ENCODE assay signal across 12 cellular contexts in the genomic region with DNA sequence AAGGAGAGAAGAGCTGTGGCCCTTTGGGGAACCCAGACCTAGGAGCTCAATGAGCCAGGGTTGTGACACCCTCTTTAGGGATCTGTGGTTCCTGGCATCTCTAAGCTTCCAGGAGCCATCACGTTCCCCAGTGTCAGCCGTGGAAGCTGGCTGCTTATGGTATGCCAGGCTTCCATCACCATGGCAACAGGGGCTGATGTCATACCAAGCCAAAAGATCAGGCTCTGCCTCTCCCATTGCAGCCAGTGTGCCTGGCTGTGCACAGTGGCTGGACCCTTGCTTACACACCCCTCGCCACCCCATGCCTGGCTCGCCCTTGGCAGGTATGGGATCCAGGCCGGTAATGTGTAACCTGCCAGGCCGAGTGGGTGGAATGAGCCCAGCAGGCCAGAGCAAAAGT.
A peak's percentile ranks its signal among the peaks of the same experiment; 100 is the strongest.
DNase-seq lines count a peak whose midpoint lies in the region; ATAC-seq and TF ChIP-seq lines count a peak whose summit lies in the region.
"Had no signal": no experiment of that assay in that cellular context is flagged by ENCODE, and none has a peak within 500 bp of the region (broad histone marks: within the 10 kb centered on the region; RNA-seq: fewer than 3 reads in every experiment).

No MANE protein-coding gene starts in this region.

- no peak overlapping the region for H4K91ac ChIP-seq in H9 (ENCODE audit: insufficient read length, low read depth, low read length)

- no peak overlapping the region for H3K9ac ChIP-seq in H9 (ENCODE audit: extremely low read depth, insufficient read length, low read length)

- H2AK5ac ChIP-seq in H9 (ENCODE audit: insufficient read length, low read length): no peak overlapping the region

- H3K9me3 Mint-ChIP-seq in H9: no peaks in the 10 kb centered on the region
- no peaks in the 10 kb centered on the region for H3K9me3 Mint-ChIP-seq in activated CD4-positive, alpha-beta T cell treated with anti-CD3 and anti-CD28 coated beads, Interleukin-2, amount 10 ng/mL, durations not matched to agents 24 days and 14 days
- no peaks in the 10 kb centered on the region for H3K9me3 Mint-ChIP-seq in activated CD4-positive, alpha-beta T cell treated with anti-CD3 and anti-CD28 coated beads for 36 hours (ENCODE audit: low read depth)
- H3K9me3 Mint-ChIP-seq: activated naive CD8-positive, alpha-beta T cell treated with anti-CD3 and anti-CD28 coated beads, Interleukin-2, amount 10 ng/mL, durations not matched to agents 7 days and 5 days; CD8-positive, alpha-beta memory T cell; T-cell had no signal

- H3K4ac ChIP-seq in H9 (ENCODE audit: low read depth, low read length): no peak overlapping the region

- no peak overlapping the region for H2BK5ac ChIP-seq in H9 (ENCODE audit: insufficient read length, low read length)

- H3K23me2 ChIP-seq in H9 (ENCODE audit: insufficient read length, low read depth, low read length, poor library complexity, severe bottlenecking): no peaks in the 10 kb centered on the region

- no peak overlapping the region for H3K4me2 ChIP-seq in H9 (ENCODE audit: insufficient read depth, insufficient read length, low read length)

- no peaks in the 10 kb centered on the region for H3K9me3 ChIP-seq in H9 (ENCODE audit: control insufficient read depth, low read depth, low read length)

- no peaks in the 10 kb centered on the region for H3K27me3 Mint-ChIP-seq in H9 (ENCODE audit: low read depth)
- no peaks in the 10 kb centered on the region for H3K27me3 Mint-ChIP-seq in activated CD4-positive, alpha-beta T cell treated with anti-CD3 and anti-CD28 coated beads, Interleukin-2, amount 10 ng/mL, durations not matched to agents 24 days and 14 days
- no peaks in the 10 kb centered on the region for H3K27me3 Mint-ChIP-seq in activated CD4-positive, alpha-beta T cell treated with anti-CD3 and anti-CD28 coated beads for 36 hours
- H3K27me3 Mint-ChIP-seq: activated naive CD8-positive, alpha-beta T cell treated with anti-CD3 and anti-CD28 coated beads, Interleukin-2, amount 10 ng/mL, durations not matched to agents 7 days and 5 days; CD8-positive, alpha-beta memory T cell; T-cell had no signal

- H3K56ac ChIP-seq in H9 (ENCODE audit: insufficient read length, low read depth, low read length): no peak overlapping the region

- no peak overlapping the region for H3K23ac ChIP-seq in H9 (ENCODE audit: insufficient read length, low read depth, low read length)

- TF ChIP-seq CTCF in H9 (conservative IDR thresholded peaks at IDR 0.05) (no peak), choroid plexus epithelial cell (conservative IDR thresholded peaks at IDR 0.05; ENCODE audit: low read depth, low read length) (no peak)

- H3K4me1 ChIP-seq in H9 (ENCODE audit: insufficient read depth, low read length): peaks cover 3% of the 10 kb centered on the region; the same call in 1 of the 2 replicates

- H3K18ac ChIP-seq in H9 (ENCODE audit: insufficient read length, low read depth, low read length): no peak overlapping the region

- peaks cover 6 to 7% of the 10 kb centered on the region in 2 experiments for H3K4me1 Mint-ChIP-seq in H9
- H3K4me1 Mint-ChIP-seq in activated CD4-positive, alpha-beta T cell treated with anti-CD3 and anti-CD28 coated beads, Interleukin-2, amount 10 ng/mL, durations not matched to agents 24 days and 14 days: no peaks in the 10 kb centered on the region
- H3K4me1 Mint-ChIP-seq in activated CD4-positive, alpha-beta T cell treated with anti-CD3 and anti-CD28 coated beads for 36 hours: no peaks in the 10 kb centered on the region
- H3K4me1 Mint-ChIP-seq: activated naive CD8-positive, alpha-beta T cell treated with anti-CD3 and anti-CD28 coated beads, Interleukin-2, amount 10 ng/mL, durations not matched to agents 7 days and 5 days; CD8-positive, alpha-beta memory T cell; T-cell had no signal

- no peak overlapping the region for H2BK15ac ChIP-seq in H9 (ENCODE audit: low read depth, low read length)

- H3K27ac ChIP-seq in H9 (ENCODE audit: insufficient read length, low read depth, low read length): no peak overlapping the region

- DNase-seq in Ammon's horn (ENCODE audit: low spot score): peak; percentile 59
- peak; percentile 66 for DNase-seq in H9
- peak; percentile 34 for DNase-seq in choroid plexus epithelial cell (ENCODE audit: low read depth)
- peak; percentile 70 for DNase-seq in left kidney (ENCODE audit: low read depth, low spot score)
- no peak for DNase-seq in stimulated activated CD4-positive, alpha-beta T cell treated with anti-CD3 and anti-CD28 coated beads, Interleukin-2, amount 100 ng/mL, for 24 hours
- no peak for DNase-seq in activated CD4-positive, alpha-beta T cell treated with anti-CD3 and anti-CD28 coated beads, Interleukin-2, amount 10 ng/mL, durations not matched to agents 24 days and 14 days
- DNase-seq in activated CD4-positive, alpha-beta T cell treated with anti-CD3 and anti-CD28 coated beads for 36 hours: no peak
- DNase-seq: activated naive CD8-positive, alpha-beta T cell treated with anti-CD3 and anti-CD28 coated beads, Interleukin-2, amount 10 ng/mL, durations not matched to agents 7 days and 5 days; CD8-positive, alpha-beta memory T cell; stimulated activated CD8-positive, alpha-beta memory T cell treated with anti-CD3 and anti-CD28 coated beads, Interleukin-4, amount 100 ng/mL, for 48 hours; T-cell had no signal

- no peak for ATAC-seq in HG03354 (IDR thresholded peaks at IDR 0.05; ENCODE audit: poor library complexity, severe bottlenecking, unreplicated experiment)
- ATAC-seq in activated CD4-positive, alpha-beta T cell treated with anti-CD3 and anti-CD28 coated beads for 36 hours: no peak
- ATAC-seq: T-cell had no signal

- H4K8ac ChIP-seq in H9 (replicated peaks; ENCODE audit: insufficient read length, low read depth, low read length): no peak overlapping the region

- CTCF ChIA-PET in activated CD4-positive, alpha-beta T cell treated with anti-CD3 and anti-CD28 coated beads for 36 hours (lab: Charles Lee): interaction anchor here (1.2 to 1.5 kb wide), 3 partner anchors 21 to 32 kb away, joined by 3 to 4 read pairs (median 3); no protein-coding TSS in a partner anchor

- POLR2A ChIA-PET in activated CD4-positive, alpha-beta T cell treated with anti-CD3 and anti-CD28 coated beads for 36 hours (lab: Charles Lee): no interaction called here

- H3K36me3 Mint-ChIP-seq in H9 (ENCODE audit: insufficient read depth in 1 of 3, low read depth in 3 of 3): no peaks in the 10 kb centered on the region
- H3K36me3 Mint-ChIP-seq in activated CD4-positive, alpha-beta T cell treated with anti-CD3 and anti-CD28 coated beads, Interleukin-2, amount 10 ng/mL, durations not matched to agents 24 days and 14 days (ENCODE audit: low read depth): peaks cover 1% of the 10 kb centered on the region
- no peaks in the 10 kb centered on the region for H3K36me3 Mint-ChIP-seq in activated CD4-positive, alpha-beta T cell treated with anti-CD3 and anti-CD28 coated beads for 36 hours (ENCODE audit: low read depth)
- H3K36me3 Mint-ChIP-seq: activated naive CD8-positive, alpha-beta T cell treated with anti-CD3 and anti-CD28 coated beads, Interleukin-2, amount 10 ng/mL, durations not matched to agents 7 days and 5 days had no signal

- no CpG with 5 or more reads among the region's 6 CpGs for WGBS in H9 (ENCODE audit: extremely low coverage, insufficient read length, low lambda C conversion rate)

- intact Hi-C loops in activated CD4-positive, alpha-beta T cell treated with anti-CD3 and anti-CD28 coated beads, Interleukin-2, amount 10 ng/mL, durations not matched to agents 24 days and 14 days (cut with micrococcal nuclease): no loop called here
- intact Hi-C loops in activated CD4-positive, alpha-beta T cell treated with anti-CD3 and anti-CD28 coated beads for 36 hours (cut with DNase I, micrococcal nuclease): no loop called here

- H4K5ac ChIP-seq in H9 (ENCODE audit: insufficient read length, low read depth, low read length): no peak overlapping the region

- H3K79me1 ChIP-seq in H9 (ENCODE audit: insufficient read depth, low read depth, low read length, poor library complexity, severe bottlenecking): no peaks in the 10 kb centered on the region

- H3K4me3 ChIP-seq in choroid plexus epithelial cell (ENCODE audit: low read depth, low read length): no peak overlapping the region

- H2BK12ac ChIP-seq in H9 (ENCODE audit: insufficient read length, low read depth, low read length): no peak overlapping the region

- no peak overlapping the region for H3K27ac Mint-ChIP-seq in H9
- no peak overlapping the region for H3K27ac Mint-ChIP-seq in activated CD4-positive, alpha-beta T cell treated with anti-CD3 and anti-CD28 coated beads, Interleukin-2, amount 10 ng/mL, durations not matched to agents 24 days and 14 days
- H3K27ac Mint-ChIP-seq in activated CD4-positive, alpha-beta T cell treated with anti-CD3 and anti-CD28 coated beads for 36 hours: no peak overlapping the region
- H3K27ac Mint-ChIP-seq: activated naive CD8-positive, alpha-beta T cell treated with anti-CD3 and anti-CD28 coated beads, Interleukin-2, amount 10 ng/mL, durations not matched to agents 7 days and 5 days; T-cell had no signal

- H3K14ac ChIP-seq in H9 (ENCODE audit: insufficient read depth, low read length): peak overlapping the region; percentile 55; the same call in 1 of the 2 replicates

- H4K20me1 ChIP-seq in H9 (ENCODE audit: control insufficient read depth, insufficient read depth, insufficient read length): no peaks in the 10 kb centered on the region

- no peak overlapping the region for H2BK20ac ChIP-seq in H9 (ENCODE audit: low read depth, low read length, poor library complexity, severe bottlenecking)

- H2AFZ ChIP-seq in H9 (ENCODE audit: low read length): no peak overlapping the region

- H3T11ph ChIP-seq in H9 (ENCODE audit: low read length): no peak overlapping the region

- no peaks in the 10 kb centered on the region for H3K27me3 ChIP-seq in H9 (ENCODE audit: insufficient read depth, low read length)

- H3K79me2 ChIP-seq in H9 (ENCODE audit: insufficient read depth, low read length): no peaks in the 10 kb centered on the region

- no peak overlapping the region for H3K4me3 Mint-ChIP-seq in H9
- no peak overlapping the region for H3K4me3 Mint-ChIP-seq in activated CD4-positive, alpha-beta T cell treated with anti-CD3 and anti-CD28 coated beads, Interleukin-2, amount 10 ng/mL, durations not matched to agents 24 days and 14 days
- H3K4me3 Mint-ChIP-seq in activated CD4-positive, alpha-beta T cell treated with anti-CD3 and anti-CD28 coated beads for 36 hours: no peak overlapping the region
- H3K4me3 Mint-ChIP-seq: activated naive CD8-positive, alpha-beta T cell treated with anti-CD3 and anti-CD28 coated beads, Interleukin-2, amount 10 ng/mL, durations not matched to agents 7 days and 5 days; CD8-positive, alpha-beta memory T cell; T-cell had no signal

- no peak overlapping the region for H2BK120ac ChIP-seq in H9 (ENCODE audit: low read depth, low read length, poor library complexity, severe bottlenecking)

Comparison
In these comparisons a context has a peak if more than half of its experiments do, and no peak if none do; other contexts are left out.
1. DNase-seq: peak in Ammon's horn (single experiment), H9 (single experiment), choroid plexus epithelial cell (single experiment) and left kidney (single experiment); none in stimulated activated CD4-positive, alpha-beta T cell treated with anti-CD3 and anti-CD28 coated beads, Interleukin-2, amount 100 ng/mL, for 24 hours (0 of 2), activated CD4-positive, alpha-beta T cell treated with anti-CD3 and anti-CD28 coated beads, Interleukin-2, amount 10 ng/mL, durations not matched to agents 24 days and 14 days (single experiment) and activated CD4-positive, alpha-beta T cell treated with anti-CD3 and anti-CD28 coated beads for 36 hours (single experiment).